9 cellular contexts compared by ENCODE assay signal in the genomic region with DNA sequence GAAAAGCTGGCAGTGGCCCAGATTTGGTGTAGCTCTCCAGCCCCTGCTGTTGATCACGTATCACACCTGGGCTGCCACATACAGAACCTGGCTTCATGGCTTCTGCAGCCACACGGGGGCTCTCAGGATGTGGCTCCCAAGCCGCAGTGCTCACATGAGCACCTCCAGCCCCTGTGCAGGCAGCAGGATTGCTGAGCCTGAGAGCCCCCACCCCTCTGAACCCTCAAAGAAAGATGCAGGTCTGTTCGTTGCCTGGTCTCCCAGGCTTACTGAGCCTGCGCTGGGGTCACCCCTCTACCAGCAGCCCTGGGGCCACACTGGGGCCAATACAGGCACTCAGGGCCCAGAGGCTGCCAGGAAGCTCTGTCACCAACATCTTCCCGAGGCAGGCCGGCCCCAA. TPM values are rescaled to one million over a fixed set of nuclear protein-coding genes. Genes with fewer than 3 reads are reported as not detected.
DNase-seq lines count a peak whose midpoint lies in the region; ATAC-seq and TF ChIP-seq lines count a peak whose summit lies in the region.
"Had no signal": no experiment of that assay in that cellular context is flagged by ENCODE, and none has a peak within 500 bp of the region (broad histone marks: within the 10 kb centered on the region; RNA-seq: fewer than 3 reads in every experiment).

No MANE protein-coding gene starts in this region.

- ATAC-seq in HCT116, result no peak
- ATAC-seq in stimulated activated naive B cell treated with anti-CD40 and anti-IgM and Interleukin-4, amounts not matched to agents 10 μg/mL and 1 μg/mL and 100 μg/mL, for 72 hours (replicated peaks), result no peak

- peaks cover 4 to 14% of the 10 kb centered on the region in 2 donors for H3K36me3 Mint-ChIP-seq in stimulated activated naive B cell treated with anti-CD40 and anti-IgM and Interleukin-4, amounts not matched to agents 10 μg/mL and 1 μg/mL and 100 μg/mL, for 72 hours
- no peaks in the 10 kb centered on the region for H3K36me3 Mint-ChIP-seq in CD14-positive monocyte

- H3K9me3 ChIP-seq in HCT116 (ENCODE audit: control insufficient read depth in 1 of 2, insufficient read depth in 1 of 2, low read depth in 1 of 2, low read length in 2 of 2), result no peaks in the 10 kb centered on the region
- no peaks in the 10 kb centered on the region for H3K9me3 ChIP-seq in WERI-Rb-1 (ENCODE audit: severe bottlenecking)

- no peak overlapping the region for H2AFZ ChIP-seq in HCT116 (ENCODE audit: low read depth, low read length, poor library complexity, severe bottlenecking)

- no peaks in the 10 kb centered on the region for H3K27me3 Mint-ChIP-seq in stimulated activated naive B cell treated with anti-CD40 and anti-IgM and Interleukin-4, amounts not matched to agents 10 μg/mL and 1 μg/mL and 100 μg/mL, for 72 hours
- peaks cover 3 to 24% (median 15%) of the 10 kb centered on the region in 3 donors for H3K27me3 Mint-ChIP-seq in CD14-positive monocyte (ENCODE audit: low read depth in 3 of 3)

- 0 out of 2 replicates have a peak overlapping the region, but pooled peaks have one; percentile 22 for H3K27ac ChIP-seq in HCT116 (ENCODE audit: low read depth, low read length)
- H3K27ac ChIP-seq in WERI-Rb-1, result no peak overlapping the region
- peak overlapping the region in 48 of 59 donors; percentile 27 to 90 (median 77) for H3K27ac ChIP-seq in dorsolateral prefrontal cortex

- H3K4me1 Mint-ChIP-seq in stimulated activated naive B cell treated with anti-CD40 and anti-IgM and Interleukin-4, amounts not matched to agents 10 μg/mL and 1 μg/mL and 100 μg/mL, for 72 hours, result peaks cover 36 to 68% of the 10 kb centered on the region in 2 donors
- peaks cover 38% of the 10 kb centered on the region for H3K4me1 Mint-ChIP-seq in CD14-positive monocyte

- no peak overlapping the region for H3K4me3 Mint-ChIP-seq in stimulated activated naive B cell treated with anti-CD40 and anti-IgM and Interleukin-4, amounts not matched to agents 10 μg/mL and 1 μg/mL and 100 μg/mL, for 72 hours
- peak overlapping the region in 1 of 2 donors; percentile 39 for H3K4me3 Mint-ChIP-seq in CD14-positive monocyte

- H3K9me3 Mint-ChIP-seq in stimulated activated naive B cell treated with anti-CD40 and anti-IgM and Interleukin-4, amounts not matched to agents 10 μg/mL and 1 μg/mL and 100 μg/mL, for 72 hours, result no peaks in the 10 kb centered on the region
- peaks cover 0 to 2% (median 0%) of the 10 kb centered on the region in 7 donors for H3K9me3 Mint-ChIP-seq in CD14-positive monocyte

- H3K36me3 ChIP-seq in HCT116 (ENCODE audit: control insufficient read depth in 1 of 2, insufficient read depth in 2 of 2, low read length in 2 of 2) (no peaks in the 10 kb centered on the region), WERI-Rb-1 (no peaks in the 10 kb centered on the region)

- H3K4me2 ChIP-seq in HCT116 (ENCODE audit: low read length), result no peak overlapping the region; the same call in 1 of the 2 replicates

- H3K27me3 ChIP-seq in HCT116 (ENCODE audit: insufficient read depth, low read length) (no peaks in the 10 kb centered on the region), WERI-Rb-1 (ENCODE audit: insufficient read depth, low read depth, severe bottlenecking) (no peaks in the 10 kb centered on the region), dorsolateral prefrontal cortex (no peaks in the 10 kb centered on the region)

- DNase-seq in HCT116 (ENCODE audit: low read depth, low spot score) (no peak), WERI-Rb-1 (no peak), dorsolateral prefrontal cortex (peak in 2 of 10 donors; percentile 24 to 35), CD14-positive monocyte (ENCODE audit: low spot score) (no peak), superior temporal gyrus (ENCODE audit: extremely low spot score) (no peak), iPS-NIHi7 (ENCODE audit: extremely low spot score) (no peak)
- DNase-seq in stimulated activated naive CD4-positive, alpha-beta T cell (lab: John Stamatoyannopoulos, UW), result peak; percentile 40 to 64 (median 57)
- no peak for DNase-seq in stimulated activated naive B cell treated with anti-CD40 and anti-IgM and Interleukin-4, amounts not matched to agents 10 μg/mL and 1 μg/mL and 100 μg/mL, for 72 hours
- DNase-seq: NCI-H1417 had no signal

- CTCF ChIA-PET in HCT116 (lab: Charles Lee), result interaction anchor here (1.4 kb wide), 1 partner anchor 49 kb away, joined by 4 read pairs; no protein-coding TSS in a partner anchor

- BruUV-seq in HCT116 (replicated peaks; lab: Mats Ljungman, UMichigan), result no TSS peak

- peaks cover 27 to 50% of the 10 kb centered on the region in 2 experiments for H3K4me1 ChIP-seq in HCT116 (ENCODE audit: control insufficient read depth in 1 of 2, insufficient read depth in 2 of 2, low read length in 2 of 2)

- H3K4me3 ChIP-seq in HCT116 (replicated peaks in 1 of 2; ENCODE audit: low read depth in 1 of 2, low read length in 2 of 2), result no peak overlapping the region
- no peak overlapping the region for H3K4me3 ChIP-seq in WERI-Rb-1 (ENCODE audit: low read depth, low read length)
- H3K4me3 ChIP-seq in dorsolateral prefrontal cortex, result no peak overlapping the region

- no peak overlapping the region for H3K27ac Mint-ChIP-seq in stimulated activated naive B cell treated with anti-CD40 and anti-IgM and Interleukin-4, amounts not matched to agents 10 μg/mL and 1 μg/mL and 100 μg/mL, for 72 hours
- no peak overlapping the region for H3K27ac Mint-ChIP-seq in CD14-positive monocyte

- no peak overlapping the region for H3K9ac ChIP-seq in HCT116 (ENCODE audit: low read length)

- intact Hi-C loops in HCT116 (cut with micrococcal nuclease) (loop anchor here (5.0 kb wide), 1 partner anchor 56 kb away; no protein-coding TSS in a partner anchor), dorsolateral prefrontal cortex (cut with DNase I) (loop anchor here in 1 of 2 donors (5.0 kb wide), 1 partner anchor 49 kb away; a partner anchor contains a TSS), CD14-positive monocyte (cut with micrococcal nuclease) (loop anchor here (5.0 kb wide), 1 partner anchor 56 kb away; no protein-coding TSS in a partner anchor)

- TF ChIP-seq RAD21 in HCT116 (IDR thresholded peaks at IDR 0.05; ENCODE audit: low read depth), result no peak

- H3K79me2 ChIP-seq in HCT116 (ENCODE audit: insufficient read depth, low read length), result peaks cover 13% of the 10 kb centered on the region; the same call in 1 of the 2 replicates

- POLR2A ChIA-PET in HCT116 (lab: Charles Lee), result no interaction called here

- TF ChIP-seq CTCF in HCT116 (IDR thresholded peaks at IDR 0.05 in 2 of 3, conservative IDR thresholded peaks at IDR 0.05 in 1 of 3; ENCODE audit: borderline replicate concordance in 1 of 3, insufficient read depth in 1 of 3, low read depth in 2 of 3, low read length in 2 of 3) (no peak), WERI-Rb-1 (IDR thresholded peaks at IDR 0.05; ENCODE audit: low read depth, low read length) (0 out of 2 replicates have a peak, but pooled peaks have one; percentile 12), dorsolateral prefrontal cortex (IDR thresholded peaks at IDR 0.05 in 54 of 56, conservative IDR thresholded peaks at IDR 0.05 in 2 of 56; ENCODE audit: low read depth in 1 of 56, partially characterized antibody in 56 of 56) (no peak), CD14-positive monocyte (IDR thresholded peaks at IDR 0.05) (no peak)

- H4K20me1 ChIP-seq in HCT116 (ENCODE audit: insufficient read depth), result no peaks in the 10 kb centered on the region

- RAD21 ChIA-PET in HCT116 (lab: Charles Lee; ENCODE audit: low non-redundant PET in 1 of 2, low total read pairs in 2 of 2, uncharacterized antibody in 2 of 2, unreplicated experiment in 2 of 2), result interaction anchor here in 1 of 2 experiments (1.3 kb wide), 1 partner anchor 57 kb away, joined by 3 read pairs; no protein-coding TSS in a partner anchor

- H3K9me2 ChIP-seq in HCT116 (ENCODE audit: insufficient read depth), result no peaks in the 10 kb centered on the region

- no peak for TF ChIP-seq POLR2A in HCT116 (IDR thresholded peaks at IDR 0.05; ENCODE audit: borderline replicate concordance, extremely low read depth, insufficient read depth, insufficient read length)

TF ChIP-seq in HCT116, 20 proteins besides CTCF, POLR2A, EP300 and RAD21:
- TF ChIP-seq TCF7L2 (IDR thresholded peaks at IDR 0.05; ENCODE audit: borderline replicate concordance, extremely low read depth, insufficient read depth, insufficient read length), result no peak
- TF ChIP-seq YY1 (IDR thresholded peaks at IDR 0.05; ENCODE audit: extremely low read depth, insufficient replicate concordance, low read depth, low read length), result no peak
TF ChIP-seq in HCT116: peak in this region for 0.

RNA-seq across cellular contexts. Expression of a gene that starts 2.7 kb away (rescaled TPM):
- 5.5 TPM for total RNA-seq in HCT116 (2021; ENCODE audit: unreplicated experiment)
- 5.6 and 9.0 TPM in 2 replicates for polyA plus RNA-seq in HCT116 (2012)
- 10 to 100 TPM in 32 of 120 experiments, 1 to 10 TPM in 88; 3.7 to 27.9 (median 8.5) TPM for total RNA-seq in dorsolateral prefrontal cortex
- under 1 TPM; 0.11 to 0.26 TPM for polyA plus RNA-seq in CD14-positive monocyte

RNA-seq across cellular contexts. Expression of a gene that starts 47.1 kb away (rescaled TPM):
- 10.0 TPM for total RNA-seq in HCT116 (2021; ENCODE audit: unreplicated experiment)
- polyA plus RNA-seq in HCT116 (2012), result 9.3 and 10.2 TPM in 2 replicates
- 10 to 100 TPM; 35.8 to 75.4 (median 58.2) TPM for total RNA-seq in dorsolateral prefrontal cortex
- 1 to 10 TPM; 6.0 to 8.0 TPM for polyA plus RNA-seq in CD14-positive monocyte

Comparison
In these comparisons a context has a peak if more than half of its experiments do, and no peak if none do; other contexts are left out.
1. DNase-seq: peak in stimulated activated naive CD4-positive, alpha-beta T cell (6 of 6); none in HCT116 (single experiment), WERI-Rb-1 (single experiment), stimulated activated naive B cell treated with anti-CD40 and anti-IgM and Interleukin-4, amounts not matched to agents 10 μg/mL and 1 μg/mL and 100 μg/mL, for 72 hours (single experiment), CD14-positive monocyte (single experiment), superior temporal gyrus (single experiment) and iPS-NIHi7 (single experiment).